8 cellular contexts compared by ENCODE assay signal in genomic region chr11:64319421-64319761, GRCh38. TPM values are rescaled to one million over a fixed set of nuclear protein-coding genes. Genes with fewer than 3 reads are reported as not detected.
DNase-seq lines count a peak whose midpoint lies in the region; ATAC-seq and TF ChIP-seq lines count a peak whose summit lies in the region.

No MANE protein-coding gene starts in this region.

- H3K9me3 Mint-ChIP-seq in naive thymus-derived CD8-positive, alpha-beta T cell, result no peaks in the 10 kb centered on the region

- no peaks in the 10 kb centered on the region for H3K27me3 ChIP-seq in BJ (ENCODE audit: control insufficient read depth, insufficient read depth, low read length)
- H3K27me3 ChIP-seq in MG63, result no peaks in the 10 kb centered on the region

- ATAC-seq in naive thymus-derived CD8-positive, alpha-beta T cell, result no peak
- no peak for ATAC-seq in HG02981 (IDR thresholded peaks at IDR 0.05; ENCODE audit: unreplicated experiment)

- H3K36me3 ChIP-seq in BJ (ENCODE audit: control insufficient read depth, insufficient read depth, low read length), result peaks cover 22% of the 10 kb centered on the region
- peaks cover 33% of the 10 kb centered on the region for H3K36me3 ChIP-seq in MG63

- TF ChIP-seq CTCF in BJ (IDR thresholded peaks at IDR 0.05; ENCODE audit: insufficient read depth, low read depth, low read length), result no peak
- TF ChIP-seq CTCF in cardiac fibroblast (IDR thresholded peaks at IDR 0.05; ENCODE audit: low read depth, low read length), result no peak

- H3K4me1 Mint-ChIP-seq in naive thymus-derived CD8-positive, alpha-beta T cell, result peaks cover 22 to 42% (median 38%) of the 10 kb centered on the region in 4 donors

- DNase-seq in BJ (ENCODE audit: low read depth) (no peak), MG63 (no peak), cardiac fibroblast (ENCODE audit: low read depth in 2 of 2) (no peak), NCI-H1092 treated with DMSO at 0.1 percent for 48 hours (lab: John Stamatoyannopoulos, UW) (no peak), NCI-H128 (lab: John Stamatoyannopoulos, UW; ENCODE audit: unreplicated experiment) (no peak), HEK293T (ENCODE audit: extremely low spot score) (no peak)
- DNase-seq in naive thymus-derived CD8-positive, alpha-beta T cell, result no peak

- no peaks in the 10 kb centered on the region for H3K27me3 Mint-ChIP-seq in naive thymus-derived CD8-positive, alpha-beta T cell

- peaks cover 0 to 35% (median 3%) of the 10 kb centered on the region in 3 donors for H3K36me3 Mint-ChIP-seq in naive thymus-derived CD8-positive, alpha-beta T cell

- H3K27ac Mint-ChIP-seq in naive thymus-derived CD8-positive, alpha-beta T cell, result peak overlapping the region; percentile 90 to 100 (median 94)

- H3K4me3 Mint-ChIP-seq in naive thymus-derived CD8-positive, alpha-beta T cell, result peak overlapping the region; percentile 78 to 97 (median 94)

- no peaks in the 10 kb centered on the region for H3K9me3 ChIP-seq in MG63

- CTCF ChIA-PET in BJ (lab: Yijun Ruan, JAX), result interaction anchor here (1.3 kb wide), 2 partner anchors 15 to 19 kb away, joined by 3 to 5 read pairs; partner anchors contain the start of gene ESRRA
- CTCF ChIA-PET in HEK293T (lab: Yijun Ruan, JAX), result no interaction called here

- POLR2A ChIA-PET in BJ (lab: Charles Lee), result no interaction called here
- POLR2A ChIA-PET in naive thymus-derived CD8-positive, alpha-beta T cell (lab: Charles Lee), result interaction anchor here (1.3 to 3.8 kb wide), 3 partner anchors 12 to 40 kb away, joined by 3 to 73 read pairs (median 25); partner anchors contain the start of genes CCDC88B and RPS6KA4
- POLR2A ChIA-PET in HEK293T (lab: Yijun Ruan, JAX), result interaction anchor here (1.9 to 3.8 kb wide), 3 partner anchors 12 to 75 kb away, joined by 8 to 70 read pairs (median 60); no protein-coding TSS in a partner anchor

- peak overlapping the region; percentile 98 for H3K4me3 ChIP-seq in BJ (ENCODE audit: low read depth, low read length)
- peak overlapping the region; percentile 93 for H3K4me3 ChIP-seq in MG63
- H3K4me3 ChIP-seq in cardiac fibroblast (replicated peaks in 1 of 2; ENCODE audit: low read depth in 2 of 2, low read length in 2 of 2), result peak overlapping the region; percentile 96 to 98

TF ChIP-seq in HEK293T, 16 proteins besides CTCF, POLR2A, EP300 and RAD21:
- TF ChIP-seq L3MBTL2 (conservative IDR thresholded peaks at IDR 0.05) (no peak), NFRKB (IDR thresholded peaks at IDR 0.05) (no peak), FOXK2 (IDR thresholded peaks at IDR 0.05) (no peak), FOXA1 (IDR thresholded peaks at IDR 0.05) (no peak), FOXM1 (IDR thresholded peaks at IDR 0.05; ENCODE audit: borderline replicate concordance) (no peak), SP1 (IDR thresholded peaks at IDR 0.05) (no peak), LEF1 (IDR thresholded peaks at IDR 0.05; ENCODE audit: borderline replicate concordance) (no peak), BHLHE40 (IDR thresholded peaks at IDR 0.05; ENCODE audit: borderline replicate concordance) (no peak), HDGF (IDR thresholded peaks at IDR 0.05; ENCODE audit: borderline replicate concordance) (no peak), ARNT (IDR thresholded peaks at IDR 0.05) (no peak), CTBP1 (IDR thresholded peaks at IDR 0.05; ENCODE audit: borderline replicate concordance) (no peak)
- TF ChIP-seq, protein P1, sequence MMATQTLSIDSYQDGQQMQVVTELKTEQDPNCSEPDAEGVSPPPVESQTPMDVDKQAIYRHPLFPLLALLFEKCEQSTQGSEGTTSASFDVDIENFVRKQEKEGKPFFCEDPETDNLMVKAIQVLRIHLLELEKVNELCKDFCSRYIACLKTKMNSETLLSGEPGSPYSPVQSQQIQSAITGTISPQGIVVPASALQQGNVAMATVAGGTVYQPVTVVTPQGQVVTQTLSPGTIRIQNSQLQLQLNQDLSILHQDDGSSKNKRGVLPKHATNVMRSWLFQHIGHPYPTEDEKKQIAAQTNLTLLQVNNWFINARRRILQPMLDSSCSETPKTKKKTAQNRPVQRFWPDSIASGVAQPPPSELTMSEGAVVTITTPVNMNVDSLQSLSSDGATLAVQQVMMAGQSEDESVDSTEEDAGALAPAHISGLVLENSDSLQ (IDR thresholded peaks at IDR 0.05), result no peak

RNA-seq across cellular contexts. Expression of gene PRDX5, which starts 1.5 kb away (rescaled TPM):
- 398 and 468 TPM in 2 replicates for polyA plus RNA-seq in BJ (2011; rRNA removed)
- polyA minus RNA-seq in BJ (2011; rRNA and poly(A)+ RNA removed), result 62.2 and 102 TPM in 2 replicates
- total RNA-seq in MG63 (2014; rRNA removed; shearing (Covaris generic); ENCODE audit: low replicate concordance), result 291 and 333 TPM in 2 replicates
- 10 to 100 TPM; 47.5 to 51.5 TPM for total RNA-seq in naive thymus-derived CD8-positive, alpha-beta T cell
- 100 to 1,000 TPM; 186 to 239 (median 206) TPM for polyA plus RNA-seq in naive thymus-derived CD8-positive, alpha-beta T cell

RNA-seq across cellular contexts. Expression of gene TRMT112, which starts 2.0 kb away (rescaled TPM):
- polyA plus RNA-seq in BJ (2011; rRNA removed), result 154 and 189 TPM in 2 replicates
- 37.3 and 47.2 TPM in 2 replicates for polyA minus RNA-seq in BJ (2011; rRNA and poly(A)+ RNA removed)
- total RNA-seq in MG63 (2014; rRNA removed; shearing (Covaris generic); ENCODE audit: low replicate concordance), result 356 and 508 TPM in 2 replicates
- 100 to 1,000 TPM; 159 to 162 TPM for total RNA-seq in naive thymus-derived CD8-positive, alpha-beta T cell
- polyA plus RNA-seq in naive thymus-derived CD8-positive, alpha-beta T cell, result 100 to 1,000 TPM; 509 to 524 (median 515) TPM

RNA-seq across cellular contexts. Expression of gene ESRRA, which starts 14.1 kb away (rescaled TPM):
- polyA plus RNA-seq in BJ (2011; rRNA removed), result 8.9 and 17.4 TPM in 2 replicates
- 8.5 and 11.2 TPM in 2 replicates for polyA minus RNA-seq in BJ (2011; rRNA and poly(A)+ RNA removed)
- total RNA-seq in MG63 (2014; rRNA removed; shearing (Covaris generic); ENCODE audit: low replicate concordance), result 52.0 and 79.2 TPM in 2 replicates
- total RNA-seq in naive thymus-derived CD8-positive, alpha-beta T cell, result 10 to 100 TPM; 19.9 to 24.9 TPM
- 1 to 10 TPM; 3.5 to 9.1 (median 4.8) TPM for polyA plus RNA-seq in naive thymus-derived CD8-positive, alpha-beta T cell

RNA-seq across cellular contexts. Expression of gene CATSPERZ, which starts 19.2 kb away (rescaled TPM):
- polyA plus RNA-seq in BJ (2011; rRNA removed), result not detected in 2 replicates
- polyA minus RNA-seq in BJ (2011; rRNA and poly(A)+ RNA removed), result not detected in 2 replicates
- total RNA-seq in MG63 (2014; rRNA removed; shearing (Covaris generic); ENCODE audit: low replicate concordance), result not detected in 2 replicates
- total RNA-seq in naive thymus-derived CD8-positive, alpha-beta T cell, result not detected
- polyA plus RNA-seq in naive thymus-derived CD8-positive, alpha-beta T cell, result not detected

RNA-seq across cellular contexts. Expression of gene CCDC88B, which starts 20.6 kb away (rescaled TPM):
- polyA plus RNA-seq in BJ (2011; rRNA removed), result 0.49 and 0.66 TPM in 2 replicates
- 0.09 TPM in 1 of 2 replicates, not detected in the other for polyA minus RNA-seq in BJ (2011; rRNA and poly(A)+ RNA removed)
- total RNA-seq in MG63 (2014; rRNA removed; shearing (Covaris generic); ENCODE audit: low replicate concordance), result 1.8 and 3.0 TPM in 2 replicates
- total RNA-seq in naive thymus-derived CD8-positive, alpha-beta T cell, result 100 to 1,000 TPM; 112 to 119 TPM
- polyA plus RNA-seq in naive thymus-derived CD8-positive, alpha-beta T cell, result 10 to 100 TPM; 10.4 to 37.0 (median 19.2) TPM
